25 cellular contexts compared by ENCODE assay signal in genomic region chr1:150237746-150238145, GRCh38. TPM values are rescaled to one million over a fixed set of nuclear protein-coding genes. Genes with fewer than 3 reads are reported as not detected.
DNase-seq lines count a peak whose midpoint lies in the region; ATAC-seq and TF ChIP-seq lines count a peak whose summit lies in the region.
"Had no signal": no experiment of that assay in that cellular context is flagged by ENCODE, and none has a peak within 500 bp of the region (broad histone marks: within the 10 kb centered on the region; RNA-seq: fewer than 3 reads in every experiment).

No MANE protein-coding gene starts in this region.

- peak overlapping the region; percentile 18 for H3K4me3 Mint-ChIP-seq in activated CD8-positive, alpha-beta memory T cell treated with anti-CD3 and anti-CD28 coated beads, Interleukin-2, amount 10 ng/mL, durations not matched to agents 7 days and 5 days
- peak overlapping the region; percentile 38 for H3K4me3 Mint-ChIP-seq in CD8-positive, alpha-beta T cell
- peak overlapping the region; percentile 11 for H3K4me3 Mint-ChIP-seq in activated CD8-positive, alpha-beta T cell treated with anti-CD3 and anti-CD28 coated beads for 36 hours
- H3K4me3 Mint-ChIP-seq: natural killer cell treated with Interleukin-12 subunit alpha and Interleukin-12 subunit beta and Interleukin-15 and Interleukin-18, amount 100 ng/mL, for 72 hours; stimulated activated naive B cell treated with anti-CD40 and anti-IgM and Interleukin-4, amounts not matched to agents 10 μg/mL and 1 μg/mL and 100 μg/mL, for 72 hours had no signal

- no peaks in the 10 kb centered on the region for H3K27me3 Mint-ChIP-seq in activated CD8-positive, alpha-beta memory T cell treated with anti-CD3 and anti-CD28 coated beads, Interleukin-2, amount 10 ng/mL, durations not matched to agents 7 days and 5 days
- no peaks in the 10 kb centered on the region for H3K27me3 Mint-ChIP-seq in CD8-positive, alpha-beta T cell (ENCODE audit: low read depth)
- H3K27me3 Mint-ChIP-seq in activated CD8-positive, alpha-beta T cell treated with anti-CD3 and anti-CD28 coated beads for 36 hours, result no peaks in the 10 kb centered on the region
- H3K27me3 Mint-ChIP-seq: stimulated activated naive B cell treated with anti-CD40 and anti-IgM and Interleukin-4, amounts not matched to agents 10 μg/mL and 1 μg/mL and 100 μg/mL, for 72 hours had no signal

- H3K4me2 ChIP-seq in PC-3 (ENCODE audit: low read length), result no peak overlapping the region

- H3K4me1 Mint-ChIP-seq in activated CD8-positive, alpha-beta memory T cell treated with anti-CD3 and anti-CD28 coated beads, Interleukin-2, amount 10 ng/mL, durations not matched to agents 7 days and 5 days, result peaks cover 14% of the 10 kb centered on the region
- H3K4me1 Mint-ChIP-seq in CD8-positive, alpha-beta T cell (ENCODE audit: low read depth), result peaks cover 16% of the 10 kb centered on the region
- H3K4me1 Mint-ChIP-seq in activated CD8-positive, alpha-beta T cell treated with anti-CD3 and anti-CD28 coated beads for 36 hours (ENCODE audit: low read depth), result peaks cover 11% of the 10 kb centered on the region

- no peaks in the 10 kb centered on the region for H3K9me3 ChIP-seq in CD8-positive, alpha-beta T cell (ENCODE audit: low read length)
- no peaks in the 10 kb centered on the region for H3K9me3 ChIP-seq in PC-3 (ENCODE audit: low read length)
- H3K9me3 ChIP-seq: breast epithelium, pancreas, spleen had no signal

- no peak for ATAC-seq in activated CD8-positive, alpha-beta memory T cell treated with anti-CD3 and anti-CD28 coated beads, Interleukin-2, amount 10 ng/mL, durations not matched to agents 7 days and 5 days
- no peak for ATAC-seq in CD8-positive, alpha-beta T cell
- ATAC-seq in activated CD8-positive, alpha-beta T cell treated with anti-CD3 and anti-CD28 coated beads for 36 hours, result no peak
- ATAC-seq in PC-3, result no peak
- no peak for ATAC-seq in HG02870 (IDR thresholded peaks at IDR 0.05; ENCODE audit: unreplicated experiment)
- ATAC-seq: foreskin keratinocyte; natural killer cell treated with Interleukin-12 subunit alpha and Interleukin-12 subunit beta and Interleukin-15 and Interleukin-18, amount 100 ng/mL, for 72 hours; pancreas; stimulated activated naive B cell treated with anti-CD40 and anti-IgM and Interleukin-4, amounts not matched to agents 10 μg/mL and 1 μg/mL and 100 μg/mL, for 72 hours had no signal

- no peak overlapping the region for H3K27ac ChIP-seq in CD8-positive, alpha-beta T cell (ENCODE audit: low read depth, low read length)
- no peak overlapping the region for H3K27ac ChIP-seq in PC-3 (ENCODE audit: low read length)
- H3K27ac ChIP-seq: breast epithelium, foreskin keratinocyte, pancreas, spleen had no signal

- no peak overlapping the region for H2AFZ ChIP-seq in PC-3 (ENCODE audit: low read length)

- TF ChIP-seq CTCF in CD8-positive, alpha-beta T cell (IDR thresholded peaks at IDR 0.05), result no peak
- no peak for TF ChIP-seq CTCF in activated CD8-positive, alpha-beta T cell treated with anti-CD3 and anti-CD28 coated beads for 36 hours (IDR thresholded peaks at IDR 0.05)
- TF ChIP-seq CTCF in PC-3 (conservative IDR thresholded peaks at IDR 0.05; ENCODE audit: low read depth, low read length), result no peak

- intact Hi-C loops in CD8-positive, alpha-beta T cell (cut with DNase I, micrococcal nuclease), result loop anchor here (5.0 to 10.0 kb wide), 3 partner anchors 327 to 687 kb away; partner anchors contain the start of genes ENSA (in 1 of the 2) and SETDB1 (in 1 of the 2)
- intact Hi-C loops in activated CD8-positive, alpha-beta T cell treated with anti-CD3 and anti-CD28 coated beads for 36 hours (cut with micrococcal nuclease), result no loop called here
- intact Hi-C loops in PC-3 (cut with micrococcal nuclease), result no loop called here

- CTCF ChIA-PET in activated CD8-positive, alpha-beta memory T cell treated with anti-CD3 and anti-CD28 coated beads, Interleukin-2, amount 10 ng/mL, durations not matched to agents 7 days and 5 days (lab: Charles Lee), result interaction anchor here (1.5 kb wide), 1 partner anchor 18 kb away, joined by 5 read pairs; no protein-coding TSS in a partner anchor
- CTCF ChIA-PET in CD8-positive, alpha-beta T cell (lab: Charles Lee), result interaction anchor here (1.0 kb wide), 1 partner anchor 18 kb away, joined by 5 read pairs; no protein-coding TSS in a partner anchor
- CTCF ChIA-PET in activated CD8-positive, alpha-beta T cell treated with anti-CD3 and anti-CD28 coated beads for 36 hours (lab: Charles Lee), result interaction anchor here (1.3 to 2.7 kb wide), 2 partner anchors 9 to 18 kb away, joined by 3 to 16 read pairs; no protein-coding TSS in a partner anchor
- CTCF ChIA-PET in PC-3 (lab: Charles Lee), result no interaction called here

- H3K9ac ChIP-seq in PC-3 (ENCODE audit: low read length), result no peak overlapping the region

- H3K27me3 ChIP-seq in CD8-positive, alpha-beta T cell (ENCODE audit: insufficient read depth, low read length), result no peaks in the 10 kb centered on the region
- H3K27me3 ChIP-seq in PC-3 (ENCODE audit: low read length), result no peaks in the 10 kb centered on the region
- H3K27me3 ChIP-seq: breast epithelium, foreskin keratinocyte, pancreas, spleen had no signal

- peaks cover 13% of the 10 kb centered on the region for H3K36me3 Mint-ChIP-seq in activated CD8-positive, alpha-beta memory T cell treated with anti-CD3 and anti-CD28 coated beads, Interleukin-2, amount 10 ng/mL, durations not matched to agents 7 days and 5 days
- peaks cover 4% of the 10 kb centered on the region for H3K36me3 Mint-ChIP-seq in CD8-positive, alpha-beta T cell
- peaks cover 12% of the 10 kb centered on the region for H3K36me3 Mint-ChIP-seq in activated CD8-positive, alpha-beta T cell treated with anti-CD3 and anti-CD28 coated beads for 36 hours (ENCODE audit: low read depth)
- H3K36me3 Mint-ChIP-seq: immature natural killer cell; natural killer cell treated with Interleukin-12 subunit alpha and Interleukin-12 subunit beta and Interleukin-15 and Interleukin-18, amount 100 ng/mL, for 72 hours had no signal

- no peaks in the 10 kb centered on the region for H3K9me3 Mint-ChIP-seq in activated CD8-positive, alpha-beta memory T cell treated with anti-CD3 and anti-CD28 coated beads, Interleukin-2, amount 10 ng/mL, durations not matched to agents 7 days and 5 days (ENCODE audit: low read depth)
- no peaks in the 10 kb centered on the region for H3K9me3 Mint-ChIP-seq in CD8-positive, alpha-beta T cell
- H3K9me3 Mint-ChIP-seq in activated CD8-positive, alpha-beta T cell treated with anti-CD3 and anti-CD28 coated beads for 36 hours, result no peaks in the 10 kb centered on the region
- H3K9me3 Mint-ChIP-seq: immature natural killer cell; natural killer cell treated with Interleukin-12 subunit alpha and Interleukin-12 subunit beta and Interleukin-15 and Interleukin-18, amount 100 ng/mL, for 72 hours; stimulated activated naive B cell treated with anti-CD40 and anti-IgM and Interleukin-4, amounts not matched to agents 10 μg/mL and 1 μg/mL and 100 μg/mL, for 72 hours had no signal

- POLR2A ChIA-PET in CD8-positive, alpha-beta T cell (lab: Charles Lee), result no interaction called here
- POLR2A ChIA-PET in activated CD8-positive, alpha-beta T cell treated with anti-CD3 and anti-CD28 coated beads for 36 hours (lab: Charles Lee), result interaction anchor here (1.2 to 1.6 kb wide), 2 partner anchors 13 to 351 kb away, joined by 3 to 6 read pairs; a partner anchor contains a TSS
- POLR2A ChIA-PET in PC-3 (lab: Charles Lee; ENCODE audit: unreplicated experiment), result no interaction called here

- H3K36me3 ChIP-seq in CD8-positive, alpha-beta T cell (ENCODE audit: insufficient read depth, low read length), result no peaks in the 10 kb centered on the region
- H3K36me3 ChIP-seq in PC-3 (ENCODE audit: low read depth, low read length), result no peaks in the 10 kb centered on the region
- H3K36me3 ChIP-seq: breast epithelium, pancreas, spleen had no signal

- H3F3A ChIP-seq in PC-3 (ENCODE audit: low read length, unreplicated experiment), result no peaks in the 10 kb centered on the region

- peaks cover 12% of the 10 kb centered on the region for H3K4me1 ChIP-seq in CD8-positive, alpha-beta T cell (ENCODE audit: insufficient read depth, low read length)
- H3K4me1 ChIP-seq in PC-3 (ENCODE audit: insufficient read depth, low read length), result peaks cover 21% of the 10 kb centered on the region
- H3K4me1 ChIP-seq: breast epithelium had no signal

- no TSS peak for BruUV-seq in PC-3 (replicated peaks; lab: Mats Ljungman, UMichigan)

- peak; percentile 39 for DNase-seq in activated CD8-positive, alpha-beta memory T cell treated with anti-CD3 and anti-CD28 coated beads, Interleukin-2, amount 10 ng/mL, durations not matched to agents 7 days and 5 days
- DNase-seq in activated CD8-positive, alpha-beta memory T cell treated with anti-CD3 and anti-CD28 coated beads, Interleukin-2, amount 50 U/mL, for 4 hours, result no peak
- peak in 1 of 7 experiments; percentile 34 for DNase-seq in CD8-positive, alpha-beta T cell
- no peak for DNase-seq in activated CD8-positive, alpha-beta T cell treated with anti-CD3 and anti-CD28 coated beads for 36 hours
- DNase-seq in mesenteric fat pad (ENCODE audit: low spot score) (peak; percentile 83), PC-3 (no peak)
- no peak for DNase-seq in central memory CD4-positive, alpha-beta T cell
- DNase-seq: activated CD4-positive, alpha-beta T cell treated with anti-CD3 and anti-CD28 coated beads, Interleukin-2, amount 50 U/mL, for 48 hours; effector memory CD4-positive, alpha-beta T cell; foreskin keratinocyte; hippocampal formation; immature natural killer cell; NCI-H1048; NCI-H1694 treated with DMSO at 0.1 percent for 48 hours; NCI-H2171 treated with DMSO at 0.1 percent for 48 hours; NCI-H526 treated with DMSO at 0.1 percent for 48 hours; pancreas; stimulated activated CD4-positive, alpha-beta T cell treated with anti-CD3 and anti-CD28 coated beads, Interleukin-2, amount 100 ng/mL, for 48 hours; stimulated activated naive B cell treated with anti-CD40 and anti-IgM and Interleukin-4, amounts not matched to agents 10 μg/mL and 1 μg/mL and 100 μg/mL, for 72 hours; T-helper 9 cell had no signal

- peaks cover 32% of the 10 kb centered on the region for H3K79me2 ChIP-seq in PC-3 (ENCODE audit: low read length)

- no peaks in the 10 kb centered on the region for H3K9me2 ChIP-seq in PC-3 (replicated peaks; ENCODE audit: low read length)

- H3K4me3 ChIP-seq in CD8-positive, alpha-beta T cell (ENCODE audit: low read depth, low read length), result no peak overlapping the region
- H3K4me3 ChIP-seq in PC-3 (ENCODE audit: low read length), result no peak overlapping the region
- H3K4me3 ChIP-seq: pancreas had no signal

- H3K27ac Mint-ChIP-seq in activated CD8-positive, alpha-beta memory T cell treated with anti-CD3 and anti-CD28 coated beads, Interleukin-2, amount 10 ng/mL, durations not matched to agents 7 days and 5 days, result no peak overlapping the region
- no peak overlapping the region for H3K27ac Mint-ChIP-seq in CD8-positive, alpha-beta T cell
- no peak overlapping the region for H3K27ac Mint-ChIP-seq in activated CD8-positive, alpha-beta T cell treated with anti-CD3 and anti-CD28 coated beads for 36 hours
- H3K27ac Mint-ChIP-seq: natural killer cell treated with Interleukin-12 subunit alpha and Interleukin-12 subunit beta and Interleukin-15 and Interleukin-18, amount 100 ng/mL, for 72 hours; stimulated activated naive B cell treated with anti-CD40 and anti-IgM and Interleukin-4, amounts not matched to agents 10 μg/mL and 1 μg/mL and 100 μg/mL, for 72 hours had no signal

- peaks cover 4% of the 10 kb centered on the region; the same call in 1 of the 2 replicates for H4K20me1 ChIP-seq in PC-3 (ENCODE audit: low read length)

RNA-seq across cellular contexts. Expression of gene ANP32E, which starts 1.8 kb away (rescaled TPM):
- 100 to 1,000 TPM; 130 to 173 TPM for total RNA-seq in activated CD8-positive, alpha-beta memory T cell treated with anti-CD3 and anti-CD28 coated beads, Interleukin-2, amount 10 ng/mL, durations not matched to agents 7 days and 5 days
- total RNA-seq in CD8-positive, alpha-beta T cell, result 10 to 100 TPM; 30.6 to 35.0 TPM
- 100 to 1,000 TPM; 174 to 185 TPM for total RNA-seq in activated CD8-positive, alpha-beta T cell treated with anti-CD3 and anti-CD28 coated beads for 36 hours
- total RNA-seq in mesenteric fat pad, result 17.9 TPM
- 42.0 and 47.4 TPM in 2 replicates for total RNA-seq in PC-3 (2014; rRNA removed)

RNA-seq across cellular contexts. Expression of gene CA14, which starts 19.8 kb away (rescaled TPM):
- not detected for total RNA-seq in activated CD8-positive, alpha-beta memory T cell treated with anti-CD3 and anti-CD28 coated beads, Interleukin-2, amount 10 ng/mL, durations not matched to agents 7 days and 5 days
- not detected for total RNA-seq in CD8-positive, alpha-beta T cell
- total RNA-seq in activated CD8-positive, alpha-beta T cell treated with anti-CD3 and anti-CD28 coated beads for 36 hours, result not detected
- total RNA-seq in mesenteric fat pad, result not detected
- not detected in 2 replicates for total RNA-seq in PC-3 (2014; rRNA removed)
- total RNA-seq: breast epithelium; mononuclear cell; natural killer cell treated with Interleukin-12 subunit alpha and Interleukin-12 subunit beta and Interleukin-15 and Interleukin-18, amount 100 ng/mL, for 72 hours; spleen had no signal

RNA-seq across cellular contexts. Expression of gene APH1A, which starts 31.1 kb away (rescaled TPM):
- total RNA-seq in activated CD8-positive, alpha-beta memory T cell treated with anti-CD3 and anti-CD28 coated beads, Interleukin-2, amount 10 ng/mL, durations not matched to agents 7 days and 5 days, result 100 to 1,000 TPM; 122 to 142 TPM
- total RNA-seq in CD8-positive, alpha-beta T cell, result 100 to 1,000 TPM; 124 to 134 TPM
- total RNA-seq in activated CD8-positive, alpha-beta T cell treated with anti-CD3 and anti-CD28 coated beads for 36 hours, result 10 to 100 TPM; 83.7 to 87.4 TPM
- total RNA-seq in mesenteric fat pad (89.2 TPM), PC-3 (2014; rRNA removed) (211 and 222 TPM in 2 replicates)

RNA-seq across cellular contexts. Expression of gene C1orf54, which starts 34.8 kb away (rescaled TPM):
- 1 to 10 TPM in 1 of 2 experiments, under 1 TPM in 1; 0.40 to 1.8 TPM for total RNA-seq in activated CD8-positive, alpha-beta memory T cell treated with anti-CD3 and anti-CD28 coated beads, Interleukin-2, amount 10 ng/mL, durations not matched to agents 7 days and 5 days
- 1 to 10 TPM; 2.6 to 5.7 TPM for total RNA-seq in CD8-positive, alpha-beta T cell
- 1 to 10 TPM in 1 of 2 experiments, under 1 TPM in 1; 0.90 to 1.3 TPM for total RNA-seq in activated CD8-positive, alpha-beta T cell treated with anti-CD3 and anti-CD28 coated beads for 36 hours
- 14.4 TPM for total RNA-seq in mesenteric fat pad
- total RNA-seq in PC-3 (2014; rRNA removed), result 0.98 TPM in 1 of 2 replicates, not detected in the other

RNA-seq across cellular contexts. Expression of gene CIART, which starts 44.6 kb away (rescaled TPM):
- 1 to 10 TPM in 1 of 2 experiments, under 1 TPM in 1; 0.44 to 1.7 TPM for total RNA-seq in activated CD8-positive, alpha-beta memory T cell treated with anti-CD3 and anti-CD28 coated beads, Interleukin-2, amount 10 ng/mL, durations not matched to agents 7 days and 5 days
- 1 to 10 TPM; 2.0 to 2.3 TPM for total RNA-seq in CD8-positive, alpha-beta T cell
- total RNA-seq in activated CD8-positive, alpha-beta T cell treated with anti-CD3 and anti-CD28 coated beads for 36 hours, result 1 to 10 TPM; 3.6 to 5.1 TPM
- total RNA-seq in mesenteric fat pad (3.5 TPM), PC-3 (2014; rRNA removed) (19.0 and 27.0 TPM in 2 replicates)

Comparison
In these comparisons a context has a peak if more than half of its experiments do, and no peak if none do; other contexts are left out.
1. DNase-seq: peak in activated CD8-positive, alpha-beta memory T cell treated with anti-CD3 and anti-CD28 coated beads, Interleukin-2, amount 10 ng/mL, durations not matched to agents 7 days and 5 days (single experiment) and mesenteric fat pad (single experiment); none in activated CD8-positive, alpha-beta memory T cell treated with anti-CD3 and anti-CD28 coated beads, Interleukin-2, amount 50 U/mL, for 4 hours (single experiment), activated CD8-positive, alpha-beta T cell treated with anti-CD3 and anti-CD28 coated beads for 36 hours (single experiment), central memory CD4-positive, alpha-beta T cell (single experiment) and PC-3 (single experiment).
2. intact Hi-C loops: an anchor here in CD8-positive, alpha-beta T cell (5.0 to 10.0 kb wide); none called in activated CD8-positive, alpha-beta T cell treated with anti-CD3 and anti-CD28 coated beads for 36 hours and PC-3.
3. Peak in every context shown above with its lines, with median percentiles within 50 percentile points of each other: H3K4me3 Mint-ChIP-seq.